20 cellular contexts compared by ENCODE assay signal in genomic region chr3:12228461-12228860, GRCh38.
"Had no signal": no experiment of that assay in that cellular context is flagged by ENCODE, and none has a peak within 500 bp of the region (broad histone marks: within the 10 kb centered on the region; RNA-seq: fewer than 3 reads in every experiment).

No MANE protein-coding gene starts in this region.

- H3K27ac Mint-ChIP-seq: activated CD4-positive, alpha-beta memory T cell treated with anti-CD3 and anti-CD28 coated beads for 36 hours; activated CD4-positive, alpha-beta T cell treated with anti-CD3 and anti-CD28 coated beads, Interleukin-2, amount 10 ng/mL, durations not matched to agents 7 days and 5 days; activated naive CD4-positive, alpha-beta T cell treated with anti-CD3 and anti-CD28 coated beads for 36 hours; activated naive CD8-positive, alpha-beta T cell; T-helper 17 cell had no signal

- H3K36me3 Mint-ChIP-seq: activated CD4-positive, alpha-beta memory T cell treated with anti-CD3 and anti-CD28 coated beads for 36 hours; activated naive CD8-positive, alpha-beta T cell had no signal

- H3K4me1 Mint-ChIP-seq: activated CD4-positive, alpha-beta T cell treated with anti-CD3 and anti-CD28 coated beads, Interleukin-2, amount 10 ng/mL, durations not matched to agents 7 days and 5 days had no signal

- DNase-seq: activated CD4-positive, alpha-beta memory T cell treated with anti-CD3 and anti-CD28 coated beads for 36 hours; activated CD4-positive, alpha-beta T cell treated with anti-CD3 and anti-CD28 coated beads, Interleukin-2, amount 10 ng/mL, durations not matched to agents 7 days and 5 days; activated CD4-positive, CD25-positive, alpha-beta regulatory T cell; activated CD8-positive, alpha-beta memory T cell treated with anti-CD3 and anti-CD28 coated beads for 24 hours; activated effector memory CD4-positive, alpha-beta T cell treated with anti-CD3 and anti-CD28 coated beads, Interleukin-2, amount 50 U/mL, for 16 hours; activated naive CD4-positive, alpha-beta T cell treated with anti-CD3 and anti-CD28 coated beads for 36 hours; activated T-cell treated with anti-CD3 and anti-CD28 coated beads, Interleukin-2, amount 50 U/mL, for 4 hours; anterior cingulate cortex; Kasumi-1; KBM-7; NCI-H1105 treated with DMSO at 0.1 percent for 48 hours; NCI-H1436 treated with DMSO at 0.1 percent for 48 hours; NCI-H187; NCI-H2081 treated with DMSO at 0.1 percent for 48 hours; NCI-H446; NCI-H524; SIG-M5; T-helper 17 cell; T-helper 9 cell had no signal

- H3K4me3 Mint-ChIP-seq: activated CD4-positive, alpha-beta memory T cell treated with anti-CD3 and anti-CD28 coated beads for 36 hours; activated CD4-positive, alpha-beta T cell treated with anti-CD3 and anti-CD28 coated beads, Interleukin-2, amount 10 ng/mL, durations not matched to agents 7 days and 5 days; activated naive CD4-positive, alpha-beta T cell treated with anti-CD3 and anti-CD28 coated beads for 36 hours; activated naive CD8-positive, alpha-beta T cell; activated T-cell treated with anti-CD3 and anti-CD28 coated beads, Interleukin-2, amount 50 U/mL, for 4 hours; T-helper 17 cell had no signal

- H3K9me3 Mint-ChIP-seq: activated CD4-positive, alpha-beta memory T cell treated with anti-CD3 and anti-CD28 coated beads for 36 hours; activated CD4-positive, alpha-beta T cell treated with anti-CD3 and anti-CD28 coated beads, Interleukin-2, amount 10 ng/mL, durations not matched to agents 7 days and 5 days; activated naive CD4-positive, alpha-beta T cell treated with anti-CD3 and anti-CD28 coated beads for 36 hours; activated T-cell treated with anti-CD3 and anti-CD28 coated beads, Interleukin-2, amount 50 U/mL, for 4 hours had no signal
